In genomic region chr3:190677001-190677400, GRCh38 we compare ENCODE assay signal across 25 cellular contexts.
"Had no signal": no experiment of that assay in that cellular context is flagged by ENCODE, and none has a peak within 500 bp of the region (broad histone marks: within the 10 kb centered on the region; RNA-seq: fewer than 3 reads in every experiment).

No MANE protein-coding gene starts in this region.

- H3K36me3 Mint-ChIP-seq: natural killer cell; stimulated activated naive B cell treated with anti-CD40 and anti-IgM and Interleukin-4, amounts not matched to agents 10 μg/mL and 1 μg/mL and 100 μg/mL, for 72 hours had no signal

- H3K36me3 ChIP-seq: colonic mucosa, esophagus muscularis mucosa, lower lobe of right lung, sigmoid colon, thoracic aorta, tibial nerve, upper lobe of left lung had no signal

- H3K9me3 ChIP-seq: colonic mucosa, esophagus muscularis mucosa, lower lobe of right lung, sigmoid colon, thoracic aorta, upper lobe of left lung had no signal

- H3K27ac Mint-ChIP-seq: dendritic cell treated with granulocyte-macrophage colony-stimulating factor and Interleukin-4, amounts not matched to agents 40 ng/mL and 50 ng/mL, for 4 days; endodermal cell; natural killer cell; stimulated activated naive B cell treated with anti-CD40 and anti-IgM and Interleukin-4, amounts not matched to agents 10 μg/mL and 1 μg/mL and 100 μg/mL, for 72 hours; stimulated activated naive CD8-positive, alpha-beta T cell treated with anti-CD3 and anti-CD28 coated beads, Interleukin-15, Interleukin-2, amounts not matched to agents 100 ng/mL and 50 ng/mL, for 24 hours had no signal

- H3K4me1 Mint-ChIP-seq: natural killer cell; stimulated activated naive B cell treated with anti-CD40 and anti-IgM and Interleukin-4, amounts not matched to agents 10 μg/mL and 1 μg/mL and 100 μg/mL, for 72 hours had no signal

- H3K4me3 ChIP-seq: colonic mucosa, esophagus muscularis mucosa, lower lobe of right lung, psoas muscle, sigmoid colon, skin epidermis, thoracic aorta, tibial nerve, upper lobe of left lung had no signal

- H3K27me3 Mint-ChIP-seq: dendritic cell treated with granulocyte-macrophage colony-stimulating factor and Interleukin-4, amounts not matched to agents 40 ng/mL and 50 ng/mL, for 4 days had no signal

- DNase-seq: colonic mucosa; effector CD8-positive, alpha-beta T cell; endodermal cell; head of caudate nucleus; left ventricle myocardium superior; lower lobe of right lung; natural killer cell; occipital lobe; psoas muscle; right cardiac atrium; sigmoid colon; stimulated activated CD4-positive, alpha-beta T cell treated with anti-CD3 and anti-CD28 coated beads, Interleukin-15, amount 100 ng/mL, for 24 hours; stimulated activated CD4-positive, alpha-beta T cell treated with anti-CD3 and anti-CD28 coated beads, Interleukin-2, amount 100 ng/mL, for 48 hours; stimulated activated naive B cell treated with anti-CD40 and anti-IgM and Interleukin-4, amounts not matched to agents 10 μg/mL and 1 μg/mL and 100 μg/mL, for 72 hours; upper lobe of left lung had no signal

- H3K27ac ChIP-seq: colonic mucosa, esophagus muscularis mucosa, lower lobe of right lung, parathyroid adenoma, psoas muscle, sigmoid colon, skin epidermis, thoracic aorta, tibial nerve, upper lobe of left lung had no signal

- H3K4me1 ChIP-seq: colonic mucosa, esophagus muscularis mucosa, lower lobe of right lung, parathyroid adenoma, psoas muscle, upper lobe of left lung had no signal

- H3K4me3 Mint-ChIP-seq: dendritic cell treated with granulocyte-macrophage colony-stimulating factor and Interleukin-4, amounts not matched to agents 40 ng/mL and 50 ng/mL, for 4 days; endodermal cell; natural killer cell; stimulated activated naive B cell treated with anti-CD40 and anti-IgM and Interleukin-4, amounts not matched to agents 10 μg/mL and 1 μg/mL and 100 μg/mL, for 72 hours; stimulated activated naive CD8-positive, alpha-beta T cell treated with anti-CD3 and anti-CD28 coated beads, Interleukin-15, Interleukin-2, amounts not matched to agents 100 ng/mL and 50 ng/mL, for 24 hours had no signal

- FAIRE-seq: endothelial cell of umbilical vein, keratinocyte, urothelium cell line had no signal

- H3K27me3 ChIP-seq: colonic mucosa, esophagus muscularis mucosa, sigmoid colon, tibial nerve, upper lobe of left lung had no signal
